In the genomic region with DNA sequence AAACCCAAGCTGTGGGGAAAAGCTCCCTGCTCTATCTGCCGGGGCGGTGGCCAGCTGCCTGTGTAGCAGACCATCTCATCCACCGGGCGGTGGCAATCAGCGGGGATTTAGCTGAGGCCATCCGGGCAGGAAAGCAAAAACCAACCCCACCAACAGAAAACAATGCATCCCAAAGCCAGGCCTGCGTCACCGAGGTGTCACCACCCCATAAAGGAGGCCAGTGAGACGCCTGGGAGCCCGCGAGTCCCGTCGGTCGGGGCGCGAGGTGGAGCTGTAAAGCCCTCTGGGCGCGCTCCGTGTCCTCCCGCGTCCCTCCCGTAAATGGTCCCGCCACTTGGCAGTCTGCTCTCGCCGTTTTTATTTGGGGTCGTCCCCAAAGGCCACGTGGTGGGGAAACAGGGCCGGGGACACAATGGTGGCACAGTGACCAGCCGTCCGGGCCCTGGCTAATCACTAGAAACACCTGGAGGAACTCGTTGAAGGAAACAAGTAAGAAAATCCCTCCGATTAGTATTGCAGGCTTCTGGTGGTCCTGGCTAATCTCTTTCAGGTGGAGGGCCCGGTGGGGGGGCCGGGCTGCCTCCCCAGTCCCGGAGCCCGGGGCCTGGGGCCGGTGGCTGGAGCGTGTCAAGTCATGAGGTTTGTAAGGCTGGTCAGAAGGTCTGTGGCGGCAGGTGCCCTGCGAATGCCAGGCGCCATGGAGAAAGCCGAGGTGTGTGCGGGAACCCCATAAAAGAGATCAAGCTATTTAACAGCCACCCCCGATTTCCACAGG, we compare ENCODE assay signal across 24 cellular contexts.
DNase-seq lines count a peak whose midpoint lies in the region; ATAC-seq and TF ChIP-seq lines count a peak whose summit lies in the region.
"Had no signal": no experiment of that assay in that cellular context is flagged by ENCODE, and none has a peak within 500 bp of the region (broad histone marks: within the 10 kb centered on the region; RNA-seq: fewer than 3 reads in every experiment).

No MANE protein-coding gene starts in this region.

- H2BK120ac ChIP-seq in mesenchymal stem cell (ENCODE audit: low read depth, low read length): no peak overlapping the region

- peak overlapping the region; percentile 53 for H3K9ac ChIP-seq in mesenchymal stem cell (ENCODE audit: low read length)

- no peaks in the 10 kb centered on the region for H3K4me1 ChIP-seq in left ventricle myocardium inferior
- no peaks in the 10 kb centered on the region for H3K4me1 ChIP-seq in mesenchymal stem cell (ENCODE audit: control insufficient read depth, insufficient read depth, low read depth, low read length)
- H3K4me1 ChIP-seq: suprapubic skin, uterus had no signal

- H3K14ac ChIP-seq in mesenchymal stem cell (ENCODE audit: low read length in 2 of 2): no peak overlapping the region

- H2BK15ac ChIP-seq in mesenchymal stem cell (ENCODE audit: low read depth, poor library complexity, severe bottlenecking): no peak overlapping the region

- peaks cover 1% of the 10 kb centered on the region for H3K4me1 Mint-ChIP-seq in progenitor cell of endocrine pancreas (ENCODE audit: low read depth)
- H3K4me1 Mint-ChIP-seq: activated naive CD4-positive, alpha-beta T cell treated with anti-CD3 and anti-CD28 coated beads, Interleukin-2, amount 50 U/mL, for 24 hours; CD4-positive, CD25-positive, alpha-beta regulatory T cell; central memory CD8-positive, alpha-beta T cell; mesothelial cell of epicardium had no signal

- H3K23ac ChIP-seq in mesenchymal stem cell (ENCODE audit: low read length in 2 of 2): no peak overlapping the region

- TF ChIP-seq CTCF in left ventricle myocardium inferior (IDR thresholded peaks at IDR 0.05; ENCODE audit: borderline replicate concordance) (no peak), progenitor cell of endocrine pancreas (IDR thresholded peaks at IDR 0.05; ENCODE audit: unreplicated experiment) (no peak)

- no peak overlapping the region for H2BK5ac ChIP-seq in mesenchymal stem cell (ENCODE audit: low read depth, low read length, poor library complexity, severe bottlenecking)

- intact Hi-C loops in left ventricle myocardium superior (cut with micrococcal nuclease): no loop called here
- intact Hi-C loops in left ventricle myocardium inferior (cut with micrococcal nuclease): no loop called here

- H3K79me1 ChIP-seq in mesenchymal stem cell (replicated peaks; ENCODE audit: low read length, poor library complexity, severe bottlenecking): no peaks in the 10 kb centered on the region

- H4K91ac ChIP-seq in mesenchymal stem cell (ENCODE audit: low read length): no peak overlapping the region

- peaks cover 33% of the 10 kb centered on the region for H3K27me3 Mint-ChIP-seq in progenitor cell of endocrine pancreas

- no peaks in the 10 kb centered on the region for H3K36me3 Mint-ChIP-seq in progenitor cell of endocrine pancreas (ENCODE audit: insufficient read depth)
- H3K36me3 Mint-ChIP-seq: activated naive CD4-positive, alpha-beta T cell treated with anti-CD3 and anti-CD28 coated beads, Interleukin-2, amount 50 U/mL, for 24 hours; CD4-positive, CD25-positive, alpha-beta regulatory T cell; mesothelial cell of epicardium; stimulated activated effector memory CD8-positive, alpha-beta T cell treated with anti-CD3 and anti-CD28 coated beads, Interleukin-12 subunit alpha, Interleukin-12 subunit beta, amount 100 ng/mL, for 72 hours had no signal

- H2BK12ac ChIP-seq in mesenchymal stem cell (ENCODE audit: low read length in 2 of 2): no peak overlapping the region

- H2AFZ ChIP-seq in mesenchymal stem cell (ENCODE audit: low read depth, low read length): no peak overlapping the region

- no peak overlapping the region for H2AK5ac ChIP-seq in mesenchymal stem cell (ENCODE audit: low read length, severe bottlenecking)

- no peak overlapping the region for H3K4me2 ChIP-seq in mesenchymal stem cell (ENCODE audit: low read length, poor library complexity, severe bottlenecking)

- H3K27ac Mint-ChIP-seq in progenitor cell of endocrine pancreas: no peak overlapping the region
- H3K27ac Mint-ChIP-seq: activated naive CD4-positive, alpha-beta T cell treated with anti-CD3 and anti-CD28 coated beads, Interleukin-2, amount 50 U/mL, for 24 hours; activated T-helper 1 cell treated with anti-CD3 and anti-CD28 coated beads, Interleukin-12 subunit alpha, Interleukin-12 subunit beta, Interleukin-2, Interleukin-4 antibody, amounts not matched to agents 30 ng/mL and 10 ng/mL and 1 ng/mL, durations not matched to agents 14 hours and 24 hours and 36 hours; CD4-positive, CD25-positive, alpha-beta regulatory T cell; mesothelial cell of epicardium; nephron; stimulated activated effector memory CD8-positive, alpha-beta T cell treated with anti-CD3 and anti-CD28 coated beads, Interleukin-12 subunit alpha, Interleukin-12 subunit beta, amount 100 ng/mL, for 72 hours; T-helper 17 cell had no signal

- no peak overlapping the region for H3K4me3 Mint-ChIP-seq in progenitor cell of endocrine pancreas (ENCODE audit: low read depth)
- H3K4me3 Mint-ChIP-seq: activated naive CD4-positive, alpha-beta T cell treated with anti-CD3 and anti-CD28 coated beads, Interleukin-2, amount 50 U/mL, for 24 hours; activated T-helper 1 cell treated with anti-CD3 and anti-CD28 coated beads, Interleukin-12 subunit alpha, Interleukin-12 subunit beta, Interleukin-2, Interleukin-4 antibody, amounts not matched to agents 30 ng/mL and 10 ng/mL and 1 ng/mL, durations not matched to agents 14 hours and 24 hours and 36 hours; CD4-positive, CD25-positive, alpha-beta regulatory T cell; central memory CD8-positive, alpha-beta T cell; mesothelial cell of epicardium; nephron; stimulated activated effector memory CD8-positive, alpha-beta T cell treated with anti-CD3 and anti-CD28 coated beads, Interleukin-12 subunit alpha, Interleukin-12 subunit beta, amount 100 ng/mL, for 72 hours; T-helper 17 cell had no signal

- ATAC-seq in left ventricle myocardium superior (no peak), GM18858 (IDR thresholded peaks at IDR 0.05; ENCODE audit: unreplicated experiment) (no peak)
- ATAC-seq: stimulated activated effector memory CD8-positive, alpha-beta T cell treated with anti-CD3 and anti-CD28 coated beads, Interleukin-12 subunit alpha, Interleukin-12 subunit beta, amount 100 ng/mL, for 72 hours; T-helper 17 cell had no signal

- no peak overlapping the region for H3K4ac ChIP-seq in mesenchymal stem cell (ENCODE audit: low read depth in 1 of 2, low read length in 2 of 2)

- WGBS in mesenchymal stem cell: 72% methylated on average over 40 of the region's 44 CpGs

- H3K27me3 ChIP-seq in left ventricle myocardium inferior (ENCODE audit: low read depth): peaks cover 98% of the 10 kb centered on the region
- peaks cover 0 to 34% of the 10 kb centered on the region in 2 experiments for H3K27me3 ChIP-seq in mesenchymal stem cell (ENCODE audit: control insufficient read depth in 1 of 2, insufficient read depth in 1 of 2, low read length in 2 of 2)

- H3K9me3 ChIP-seq in left ventricle myocardium inferior (replicated peaks) (no peaks in the 10 kb centered on the region), mesenchymal stem cell (ENCODE audit: control insufficient read depth, low read length) (no peaks in the 10 kb centered on the region)
- H3K9me3 ChIP-seq: suprapubic skin, uterus had no signal

- DNase-seq in left ventricle myocardium superior: peak; percentile 28
- no peak for DNase-seq in left ventricle myocardium inferior
- DNase-seq in astrocyte of the hippocampus (ENCODE audit: low read depth, low spot score): peak; percentile 16
- no peak for DNase-seq in mesenchymal stem cell
- no peak for DNase-seq in stimulated activated CD4-positive, alpha-beta T cell treated with anti-CD3 and anti-CD28 coated beads, Interleukin-2, amount 100 ng/mL, for 24 hours
- no peak for DNase-seq in progenitor cell of endocrine pancreas (ENCODE audit: low spot score, unreplicated experiment)
- no peak for DNase-seq in NCI-H1105 treated with DMSO at 0.1 percent for 48 hours (lab: John Stamatoyannopoulos, UW)
- DNase-seq: activated CD4-positive, alpha-beta T cell treated with anti-CD3 and anti-CD28 coated beads, Interleukin-2, amount 50 U/mL, for 1 hour; aorta; CD4-positive, CD25-positive, alpha-beta regulatory T cell; effector CD4-positive, alpha-beta T cell; Kasumi-1; NCI-H187 treated with DMSO at 0.1 percent for 48 hours; stimulated activated CD4-positive, alpha-beta T cell treated with anti-CD3 and anti-CD28 coated beads, Interleukin-1b, Interleukin-23, amount 100 ng/mL, for 48 hours; T-helper 17 cell; uterus had no signal

- H3K36me3 ChIP-seq in left ventricle myocardium inferior (no peaks in the 10 kb centered on the region), mesenchymal stem cell (ENCODE audit: control insufficient read depth in 1 of 2, insufficient read depth in 2 of 2, low read depth in 1 of 2, low read length in 2 of 2) (no peaks in the 10 kb centered on the region)
- H3K36me3 ChIP-seq: suprapubic skin, uterus had no signal

- H4K8ac ChIP-seq in mesenchymal stem cell (ENCODE audit: low read length): no peak overlapping the region

- H3K27ac ChIP-seq in left ventricle myocardium inferior (replicated peaks) (no peak overlapping the region), mesenchymal stem cell (ENCODE audit: low read length, poor library complexity, severe bottlenecking) (no peak overlapping the region)
- H3K27ac ChIP-seq: suprapubic skin, uterus had no signal

- no peaks in the 10 kb centered on the region for H3K9me3 Mint-ChIP-seq in progenitor cell of endocrine pancreas (ENCODE audit: low read depth)
- H3K9me3 Mint-ChIP-seq: activated naive CD4-positive, alpha-beta T cell treated with anti-CD3 and anti-CD28 coated beads, Interleukin-2, amount 50 U/mL, for 24 hours; activated T-helper 1 cell treated with anti-CD3 and anti-CD28 coated beads, Interleukin-12 subunit alpha, Interleukin-12 subunit beta, Interleukin-2, Interleukin-4 antibody, amounts not matched to agents 30 ng/mL and 10 ng/mL and 1 ng/mL, durations not matched to agents 14 hours and 24 hours and 36 hours; central memory CD8-positive, alpha-beta T cell; mesothelial cell of epicardium; nephron; stimulated activated effector memory CD8-positive, alpha-beta T cell treated with anti-CD3 and anti-CD28 coated beads, Interleukin-12 subunit alpha, Interleukin-12 subunit beta, amount 100 ng/mL, for 72 hours had no signal

- H3K4me3 ChIP-seq in left ventricle myocardium inferior: no peak overlapping the region
- H3K4me3 ChIP-seq in mesenchymal stem cell (ENCODE audit: insufficient read depth in 1 of 2, low read depth in 1 of 2, low read length in 2 of 2): peak overlapping the region in 1 of 2 experiments; percentile 47
- H3K4me3 ChIP-seq: suprapubic skin, uterus had no signal

- H3K18ac ChIP-seq in mesenchymal stem cell (ENCODE audit: low read depth in 1 of 2, low read length in 2 of 2): no peak overlapping the region

Comparison
In these comparisons a context has a peak if more than half of its experiments do, and no peak if none do; other contexts are left out.
1. DNase-seq: peak in left ventricle myocardium superior (single experiment) and astrocyte of the hippocampus (single experiment); none in left ventricle myocardium inferior (single experiment), mesenchymal stem cell (single experiment), stimulated activated CD4-positive, alpha-beta T cell treated with anti-CD3 and anti-CD28 coated beads, Interleukin-2, amount 100 ng/mL, for 24 hours (0 of 2), progenitor cell of endocrine pancreas (single experiment) and NCI-H1105 treated with DMSO at 0.1 percent for 48 hours (single experiment).